Comparison of ENCODE assay signal across 19 cellular contexts in the genomic region with DNA sequence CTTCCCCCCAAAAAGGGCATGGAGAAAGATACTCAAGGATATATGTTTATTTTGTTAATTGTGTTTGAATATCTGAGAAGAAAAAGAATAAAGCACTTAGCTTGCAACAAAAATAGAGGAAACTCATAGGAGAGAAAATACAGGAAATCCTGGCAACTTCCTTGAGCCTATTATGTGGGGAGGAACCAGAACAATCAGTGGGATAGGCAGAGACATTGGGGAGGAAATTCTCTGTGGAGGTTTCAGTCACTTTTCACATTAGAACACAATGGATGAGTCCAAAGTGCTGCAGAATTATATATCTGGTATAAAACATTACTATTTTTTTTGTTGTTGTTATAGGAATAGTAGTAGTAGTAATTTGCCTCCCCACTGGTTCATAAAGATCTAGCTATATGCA.
DNase-seq lines count a peak whose midpoint lies in the region; ATAC-seq, FAIRE-seq and TF ChIP-seq lines count a peak whose summit lies in the region.
"Had no signal": no experiment of that assay in that cellular context is flagged by ENCODE, and none has a peak within 500 bp of the region (broad histone marks: within the 10 kb centered on the region; RNA-seq: fewer than 3 reads in every experiment).

No MANE protein-coding gene starts in this region.

- no peak for ATAC-seq in HG03280 (IDR thresholded peaks at IDR 0.05; ENCODE audit: unreplicated experiment)
- ATAC-seq: A549; CD8-positive, alpha-beta T cell; GM23338; HCT116 had no signal

- no peaks in the 10 kb centered on the region for H3K9me1 ChIP-seq in endothelial cell of umbilical vein (replicated peaks; ENCODE audit: control insufficient read depth, extremely low read depth, insufficient read depth, low read length)

- H3K27ac ChIP-seq in A673 (ENCODE audit: low read depth, low read length, poor library complexity, severe bottlenecking) = no peak overlapping the region
- peak overlapping the region; percentile 70 for H3K27ac ChIP-seq in VCaP
- H3K27ac ChIP-seq in endothelial cell of umbilical vein (ENCODE audit: insufficient read depth, low read depth, low read length) = no peak overlapping the region
- no peak overlapping the region for H3K27ac ChIP-seq in Peyer's patch
- H3K27ac ChIP-seq: A549, C4-2B had no signal

- no peak for TF ChIP-seq CTCF in A673 (conservative IDR thresholded peaks at IDR 0.05; ENCODE audit: low read depth, low read length)
- TF ChIP-seq CTCF in VCaP (conservative IDR thresholded peaks at IDR 0.05) = no peak
- no peak for TF ChIP-seq CTCF in endothelial cell of umbilical vein (IDR thresholded peaks at IDR 0.05; ENCODE audit: extremely low read depth in 1 of 2, insufficient read depth in 1 of 2, low read depth in 1 of 2, low read length in 2 of 2)
- no peak for TF ChIP-seq CTCF in Peyer's patch (IDR thresholded peaks at IDR 0.05)

- FAIRE-seq in endothelial cell of umbilical vein (lab: Jason Lieb, UNC) = peak; percentile 73
- FAIRE-seq: A549, GM12891, GM18507 had no signal

- H3K9me3 ChIP-seq in A673 (ENCODE audit: low read depth, low read length, poor library complexity, severe bottlenecking) (no peaks in the 10 kb centered on the region), endothelial cell of umbilical vein (replicated peaks; ENCODE audit: control insufficient read depth, insufficient read depth, low read length) (no peaks in the 10 kb centered on the region), Peyer's patch (no peaks in the 10 kb centered on the region)
- H3K9me3 ChIP-seq: A549, Caco-2 had no signal

- TF ChIP-seq POLR2A in endothelial cell of umbilical vein (IDR thresholded peaks at IDR 0.05; ENCODE audit: low read depth, low read length) (no peak), Peyer's patch (IDR thresholded peaks at IDR 0.05) (no peak)

- DNase-seq in A673 (ENCODE audit: low spot score) = peak; percentile 48
- peak; percentile 73 for DNase-seq in endothelial cell of umbilical vein (ENCODE audit: low read depth, low spot score)
- no peak for DNase-seq in cerebellum (ENCODE audit: low spot score)
- DNase-seq in Peyer's patch = no peak
- DNase-seq: 8988T; Caco-2; CD4-positive, CD25-positive, alpha-beta regulatory T cell; CD8-positive, alpha-beta T cell; DMS79 treated with DMSO at 0.1 percent for 48 hours; GF-D8; H9 had no signal

- H3K36me3 ChIP-seq in A673 (ENCODE audit: insufficient read depth, low read length, poor library complexity, severe bottlenecking) (no peaks in the 10 kb centered on the region), endothelial cell of umbilical vein (ENCODE audit: control insufficient read depth in 2 of 2, extremely low read depth in 1 of 2, insufficient read depth in 2 of 2, low read length in 2 of 2) (no peaks in the 10 kb centered on the region), Peyer's patch (no peaks in the 10 kb centered on the region)

- H3K4me3 ChIP-seq in A673 (ENCODE audit: low read depth, low read length, poor library complexity, severe bottlenecking) = no peak overlapping the region
- H3K4me3 ChIP-seq in endothelial cell of umbilical vein (replicated peaks in 1 of 3; ENCODE audit: insufficient read depth in 1 of 3, low read depth in 1 of 3, low read length in 3 of 3) = no peak overlapping the region
- no peak overlapping the region for H3K4me3 ChIP-seq in Peyer's patch
- H3K4me3 ChIP-seq: A549, GM23338 had no signal

- POLR2A ChIA-PET in A673 (lab: Charles Lee; ENCODE audit: low non-redundant PET) (no interaction called here), endothelial cell of umbilical vein (lab: Charles Lee) (no interaction called here)

- peak overlapping the region; percentile 58 for H3K4me2 ChIP-seq in endothelial cell of umbilical vein (ENCODE audit: insufficient read depth, low read length)
- H3K4me2 ChIP-seq: GM23338 had no signal

- H2AFZ ChIP-seq in endothelial cell of umbilical vein (ENCODE audit: low read depth, low read length) = no peak overlapping the region
- H2AFZ ChIP-seq: GM23338 had no signal

- dilution Hi-C loops in endothelial cell of umbilical vein (cut with MboI; ENCODE audit: extremely low pct_ligation_motif_present, low sequenced_read_pairs) = no loop called here

- H3K27me3 ChIP-seq in A673 (replicated peaks; ENCODE audit: insufficient read depth, low read depth, low read length, poor library complexity) (no peaks in the 10 kb centered on the region), endothelial cell of umbilical vein (ENCODE audit: control insufficient read depth in 2 of 2, insufficient read depth in 2 of 2, low read length in 2 of 2) (no peaks in the 10 kb centered on the region), Peyer's patch (no peaks in the 10 kb centered on the region)

- no peaks in the 10 kb centered on the region for H3K79me2 ChIP-seq in endothelial cell of umbilical vein (ENCODE audit: control insufficient read depth, insufficient read depth, low read length)

- H4K20me1 ChIP-seq in endothelial cell of umbilical vein (replicated peaks; ENCODE audit: control insufficient read depth, extremely low read depth, insufficient read depth, low read length) = no peaks in the 10 kb centered on the region

- BruUV-seq in A673 (replicated peaks; lab: Mats Ljungman, UMichigan) = no TSS peak
- no TSS peak for BruUV-seq in endothelial cell of umbilical vein (replicated peaks; lab: Mats Ljungman, UMichigan)

- CTCF ChIA-PET in A673 (lab: Charles Lee) (no interaction called here), endothelial cell of umbilical vein (lab: Charles Lee) (interaction anchor here (1.6 to 2.1 kb wide), 2 partner anchors 12 to 14 kb away, joined by 4 to 7 read pairs; no protein-coding TSS in a partner anchor)

- no peak overlapping the region for H3K9ac ChIP-seq in endothelial cell of umbilical vein (replicated peaks; ENCODE audit: extremely low read depth, insufficient read depth, low read length)

- H3K4me1 ChIP-seq in A673 (ENCODE audit: insufficient read depth, low read length, poor library complexity, severe bottlenecking) = peaks cover 14% of the 10 kb centered on the region
- H3K4me1 ChIP-seq in endothelial cell of umbilical vein (ENCODE audit: control insufficient read depth, extremely low read depth, insufficient read depth, low read length) = peaks cover 21% of the 10 kb centered on the region
- H3K4me1 ChIP-seq in Peyer's patch = no peaks in the 10 kb centered on the region
- H3K4me1 ChIP-seq: Caco-2 had no signal

- intact Hi-C loops in A673 (cut with micrococcal nuclease; ENCODE audit: unreplicated experiment) (no loop called here), endothelial cell of umbilical vein (cut with micrococcal nuclease) (loop anchor here (1.0 to 5.0 kb wide), 3 partner anchors 15 to 240 kb away; a partner anchor contains a TSS)

TF ChIP-seq in endothelial cell of umbilical vein, 7 proteins besides CTCF, POLR2A, EP300 and RAD21:
- TF ChIP-seq GATA2 (IDR thresholded peaks at IDR 0.05; ENCODE audit: insufficient read depth, insufficient read length, low read depth, low read length) (no peak), JUN (IDR thresholded peaks at IDR 0.05; ENCODE audit: borderline replicate concordance, insufficient read depth, insufficient read length, low read depth) (no peak), FOS (IDR thresholded peaks at IDR 0.05; ENCODE audit: borderline replicate concordance, insufficient read depth, low read length) (no peak), POLR2AphosphoS5 (IDR thresholded peaks at IDR 0.05; ENCODE audit: insufficient read depth, low read depth, low read length) (no peak), MYC (IDR thresholded peaks at IDR 0.05; ENCODE audit: low read depth, low read length) (no peak), EZH2 (IDR thresholded peaks at IDR 0.05; ENCODE audit: borderline replicate concordance, low read depth, low read length, severe bottlenecking) (no peak)
- TF ChIP-seq, protein P1, sequence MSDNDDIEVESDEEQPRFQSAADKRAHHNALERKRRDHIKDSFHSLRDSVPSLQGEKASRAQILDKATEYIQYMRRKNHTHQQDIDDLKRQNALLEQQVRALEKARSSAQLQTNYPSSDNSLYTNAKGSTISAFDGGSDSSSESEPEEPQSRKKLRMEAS (IDR thresholded peaks at IDR 0.05; ENCODE audit: insufficient read depth, insufficient read length) = no peak

Comparison
In these comparisons a context has a peak if more than half of its experiments do, and no peak if none do; other contexts are left out.
1. DNase-seq: peak in A673 (single experiment) and endothelial cell of umbilical vein (single experiment); none in cerebellum (single experiment) and Peyer's patch (0 of 3).